In the genomic region with DNA sequence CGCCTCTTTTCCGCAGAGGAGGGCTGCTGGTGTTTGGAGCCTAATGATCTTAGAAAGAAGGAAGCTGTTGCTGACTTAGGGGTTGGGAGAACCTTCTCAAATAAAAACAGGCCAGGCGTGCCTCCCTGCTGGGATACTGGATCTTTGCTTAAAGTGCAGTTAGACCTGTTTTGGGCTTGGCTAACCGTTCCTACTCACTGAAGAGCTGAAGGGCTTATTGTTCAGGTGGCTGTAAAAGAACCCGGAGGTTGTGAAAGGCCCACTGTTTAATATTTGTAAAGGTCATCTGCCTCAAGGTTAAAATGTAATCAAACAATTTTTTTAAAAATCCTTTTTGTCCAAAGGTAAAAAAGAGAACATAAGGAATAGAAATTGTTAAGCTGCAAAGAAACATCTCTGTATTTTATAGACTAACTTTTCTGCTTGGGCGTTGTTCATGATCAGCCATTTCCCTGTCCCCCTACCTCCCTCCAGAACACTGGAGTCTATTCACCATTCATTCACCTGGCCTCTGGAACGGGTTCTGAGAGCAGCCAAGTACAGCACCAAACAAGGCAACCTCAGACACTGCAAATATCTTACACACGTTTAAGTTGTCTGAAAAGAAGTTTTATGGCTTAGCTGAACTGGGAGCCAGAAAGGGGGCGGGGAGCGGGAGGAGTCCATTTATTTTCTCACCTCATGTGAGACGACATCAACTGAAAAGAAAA, we compare ENCODE assay signal across 1 cellular context.
TF ChIP-seq lines count a peak whose summit lies in the region.

No MANE protein-coding gene starts in this region.

TF ChIP-seq in HepG2, 621 proteins besides CTCF, POLR2A, EP300 and RAD21 (continued from another document and continues in another):
- TF ChIP-seq ARID4A (CRISPR knock-in tag; IDR thresholded peaks at IDR 0.05; ENCODE audit: borderline replicate concordance) = peak; percentile 33; the same call in 1 of the 2 replicates
- TF ChIP-seq SOX6 (IDR thresholded peaks at IDR 0.05) = no peak
- TF ChIP-seq SOX6 (CRISPR knock-in tag; IDR thresholded peaks at IDR 0.05) = peak; percentile 84
- TF ChIP-seq ZEB1 (IDR thresholded peaks at IDR 0.05; ENCODE audit: insufficient replicate concordance, low read depth) = peak; percentile 71
- no peak for TF ChIP-seq SIX1 (CRISPR knock-in tag; IDR thresholded peaks at IDR 0.05; ENCODE audit: borderline replicate concordance)
- no peak for TF ChIP-seq SMAD1 (CRISPR knock-in tag; IDR thresholded peaks at IDR 0.05; ENCODE audit: borderline replicate concordance, low read depth)
- TF ChIP-seq ZBTB37 (CRISPR knock-in tag; IDR thresholded peaks at IDR 0.05) = no peak
- TF ChIP-seq, protein P1, sequence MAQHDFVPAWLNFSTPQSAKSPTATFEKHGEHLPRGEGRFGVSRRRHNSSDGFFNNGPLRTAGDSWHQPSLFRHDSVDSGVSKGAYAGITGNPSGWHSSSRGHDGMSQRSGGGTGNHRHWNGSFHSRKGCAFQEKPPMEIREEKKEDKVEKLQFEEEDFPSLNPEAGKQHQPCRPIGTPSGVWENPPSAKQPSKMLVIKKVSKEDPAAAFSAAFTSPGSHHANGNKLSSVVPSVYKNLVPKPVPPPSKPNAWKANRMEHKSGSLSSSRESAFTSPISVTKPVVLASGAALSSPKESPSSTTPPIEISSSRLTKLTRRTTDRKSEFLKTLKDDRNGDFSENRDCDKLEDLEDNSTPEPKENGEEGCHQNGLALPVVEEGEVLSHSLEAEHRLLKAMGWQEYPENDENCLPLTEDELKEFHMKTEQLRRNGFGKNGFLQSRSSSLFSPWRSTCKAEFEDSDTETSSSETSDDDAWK (CRISPR knock-in tag; IDR thresholded peaks at IDR 0.05) = no peak
- TF ChIP-seq IRF1 (CRISPR knock-in tag; IDR thresholded peaks at IDR 0.05; ENCODE audit: low read depth) = no peak
- TF ChIP-seq GATAD1 (CRISPR knock-in tag; IDR thresholded peaks at IDR 0.05) = no peak
- no peak for TF ChIP-seq ZNF382 (CRISPR knock-in tag; IDR thresholded peaks at IDR 0.05; ENCODE audit: borderline replicate concordance)
- no peak for TF ChIP-seq GLI4 (CRISPR knock-in tag; IDR thresholded peaks at IDR 0.05; ENCODE audit: borderline replicate concordance)
- TF ChIP-seq ZBTB42 (CRISPR knock-in tag; IDR thresholded peaks at IDR 0.05) = no peak
- no peak for TF ChIP-seq ZNF460 (CRISPR knock-in tag; IDR thresholded peaks at IDR 0.05; ENCODE audit: borderline replicate concordance)
- TF ChIP-seq CSRNP1 (CRISPR knock-in tag; IDR thresholded peaks at IDR 0.05) = no peak
- TF ChIP-seq ZNF207 (IDR thresholded peaks at IDR 0.05; ENCODE audit: borderline replicate concordance) = no peak
- TF ChIP-seq PPARG (CRISPR knock-in tag; conservative IDR thresholded peaks at IDR 0.05) = peak; percentile 65
- TF ChIP-seq, protein P2, sequence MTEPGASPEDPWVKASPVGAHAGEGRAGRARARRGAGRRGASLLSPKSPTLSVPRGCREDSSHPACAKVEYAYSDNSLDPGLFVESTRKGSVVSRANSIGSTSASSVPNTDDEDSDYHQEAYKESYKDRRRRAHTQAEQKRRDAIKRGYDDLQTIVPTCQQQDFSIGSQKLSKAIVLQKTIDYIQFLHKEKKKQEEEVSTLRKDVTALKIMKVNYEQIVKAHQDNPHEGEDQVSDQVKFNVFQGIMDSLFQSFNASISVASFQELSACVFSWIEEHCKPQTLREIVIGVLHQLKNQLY (CRISPR knock-in tag; IDR thresholded peaks at IDR 0.05) = no peak
- TF ChIP-seq DPF2 (CRISPR knock-in tag; IDR thresholded peaks at IDR 0.05; ENCODE audit: borderline replicate concordance, low read depth) = peak; percentile 41; the same call in 1 of the 2 replicates
- no peak for TF ChIP-seq ZNF678 (CRISPR knock-in tag; IDR thresholded peaks at IDR 0.05)
- TF ChIP-seq ZIK1 (CRISPR knock-in tag; IDR thresholded peaks at IDR 0.05; ENCODE audit: borderline replicate concordance, low read depth) = no peak
- no peak for TF ChIP-seq ZNF256 (CRISPR knock-in tag; conservative IDR thresholded peaks at IDR 0.05)
- no peak for TF ChIP-seq ZC3H13 (CRISPR knock-in tag; IDR thresholded peaks at IDR 0.05)
- no peak; the same call in 1 of the 2 replicates for TF ChIP-seq FOXJ3 (CRISPR knock-in tag; IDR thresholded peaks at IDR 0.05; ENCODE audit: borderline replicate concordance)
- TF ChIP-seq KLF15 (CRISPR knock-in tag; IDR thresholded peaks at IDR 0.05; ENCODE audit: borderline replicate concordance) = no peak
- no peak for TF ChIP-seq NR1H2 (CRISPR knock-in tag; IDR thresholded peaks at IDR 0.05; ENCODE audit: borderline replicate concordance, low read depth)
- TF ChIP-seq, protein P3, sequence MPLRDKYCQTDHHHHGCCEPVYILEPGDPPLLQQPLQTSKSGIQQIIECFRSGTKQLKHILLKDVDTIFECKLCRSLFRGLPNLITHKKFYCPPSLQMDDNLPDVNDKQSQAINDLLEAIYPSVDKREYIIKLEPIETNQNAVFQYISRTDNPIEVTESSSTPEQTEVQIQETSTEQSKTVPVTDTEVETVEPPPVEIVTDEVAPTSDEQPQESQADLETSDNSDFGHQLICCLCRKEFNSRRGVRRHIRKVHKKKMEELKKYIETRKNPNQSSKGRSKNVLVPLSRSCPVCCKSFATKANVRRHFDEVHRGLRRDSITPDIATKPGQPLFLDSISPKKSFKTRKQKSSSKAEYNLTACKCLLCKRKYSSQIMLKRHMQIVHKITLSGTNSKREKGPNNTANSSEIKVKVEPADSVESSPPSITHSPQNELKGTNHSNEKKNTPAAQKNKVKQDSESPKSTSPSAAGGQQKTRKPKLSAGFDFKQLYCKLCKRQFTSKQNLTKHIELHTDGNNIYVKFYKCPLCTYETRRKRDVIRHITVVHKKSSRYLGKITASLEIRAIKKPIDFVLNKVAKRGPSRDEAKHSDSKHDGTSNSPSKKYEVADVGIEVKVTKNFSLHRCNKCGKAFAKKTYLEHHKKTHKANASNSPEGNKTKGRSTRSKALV (CRISPR knock-in tag; IDR thresholded peaks at IDR 0.05) = no peak
- no peak for TF ChIP-seq ZNF749 (CRISPR knock-in tag; IDR thresholded peaks at IDR 0.05; ENCODE audit: borderline replicate concordance)
- no peak for TF ChIP-seq MTA1 (CRISPR knock-in tag; IDR thresholded peaks at IDR 0.05; ENCODE audit: borderline replicate concordance)
- no peak for TF ChIP-seq PTBP1 (IDR thresholded peaks at IDR 0.05; ENCODE audit: low read depth, low read length, poor library complexity, severe bottlenecking)
- TF ChIP-seq PRMT3 (CRISPR knock-in tag; IDR thresholded peaks at IDR 0.05; ENCODE audit: borderline replicate concordance, low read depth) = no peak
- no peak for TF ChIP-seq TIGD3 (CRISPR knock-in tag; IDR thresholded peaks at IDR 0.05; ENCODE audit: borderline replicate concordance)
- no peak for TF ChIP-seq FLYWCH1 (CRISPR knock-in tag; IDR thresholded peaks at IDR 0.05)
- TF ChIP-seq, protein P4, sequence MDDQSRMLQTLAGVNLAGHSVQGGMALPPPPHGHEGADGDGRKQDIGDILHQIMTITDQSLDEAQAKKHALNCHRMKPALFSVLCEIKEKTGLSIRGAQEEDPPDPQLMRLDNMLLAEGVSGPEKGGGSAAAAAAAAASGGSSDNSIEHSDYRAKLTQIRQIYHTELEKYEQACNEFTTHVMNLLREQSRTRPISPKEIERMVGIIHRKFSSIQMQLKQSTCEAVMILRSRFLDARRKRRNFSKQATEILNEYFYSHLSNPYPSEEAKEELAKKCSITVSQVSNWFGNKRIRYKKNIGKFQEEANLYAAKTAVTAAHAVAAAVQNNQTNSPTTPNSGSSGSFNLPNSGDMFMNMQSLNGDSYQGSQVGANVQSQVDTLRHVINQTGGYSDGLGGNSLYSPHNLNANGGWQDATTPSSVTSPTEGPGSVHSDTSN (CRISPR knock-in tag; IDR thresholded peaks at IDR 0.05; ENCODE audit: borderline replicate concordance) = no peak
- no peak for TF ChIP-seq KLF9 (CRISPR knock-in tag; IDR thresholded peaks at IDR 0.05; ENCODE audit: low read depth)
- no peak for TF ChIP-seq SCMH1 (CRISPR knock-in tag; IDR thresholded peaks at IDR 0.05; ENCODE audit: borderline replicate concordance)
- no peak for TF ChIP-seq ZMYM3 (CRISPR knock-in tag; IDR thresholded peaks at IDR 0.05)
- no peak for TF ChIP-seq KLF12 (CRISPR knock-in tag; IDR thresholded peaks at IDR 0.05; ENCODE audit: borderline replicate concordance)
- TF ChIP-seq ZNF253 (CRISPR knock-in tag; IDR thresholded peaks at IDR 0.05; ENCODE audit: borderline replicate concordance) = no peak
- TF ChIP-seq THAP11 (CRISPR knock-in tag; IDR thresholded peaks at IDR 0.05) = no peak
- no peak for TF ChIP-seq ELF1 (CRISPR knock-in tag; IDR thresholded peaks at IDR 0.05)
- TF ChIP-seq RFXANK (CRISPR knock-in tag; IDR thresholded peaks at IDR 0.05) = no peak
- TF ChIP-seq ZNF580 (CRISPR knock-in tag; IDR thresholded peaks at IDR 0.05; ENCODE audit: borderline replicate concordance, low read depth) = no peak
- TF ChIP-seq, protein P5, sequence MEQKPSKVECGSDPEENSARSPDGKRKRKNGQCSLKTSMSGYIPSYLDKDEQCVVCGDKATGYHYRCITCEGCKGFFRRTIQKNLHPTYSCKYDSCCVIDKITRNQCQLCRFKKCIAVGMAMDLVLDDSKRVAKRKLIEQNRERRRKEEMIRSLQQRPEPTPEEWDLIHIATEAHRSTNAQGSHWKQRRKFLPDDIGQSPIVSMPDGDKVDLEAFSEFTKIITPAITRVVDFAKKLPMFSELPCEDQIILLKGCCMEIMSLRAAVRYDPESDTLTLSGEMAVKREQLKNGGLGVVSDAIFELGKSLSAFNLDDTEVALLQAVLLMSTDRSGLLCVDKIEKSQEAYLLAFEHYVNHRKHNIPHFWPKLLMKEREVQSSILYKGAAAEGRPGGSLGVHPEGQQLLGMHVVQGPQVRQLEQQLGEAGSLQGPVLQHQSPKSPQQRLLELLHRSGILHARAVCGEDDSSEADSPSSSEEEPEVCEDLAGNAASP (CRISPR knock-in tag; IDR thresholded peaks at IDR 0.05; ENCODE audit: borderline replicate concordance) = no peak
- no peak for TF ChIP-seq HDAC2 (CRISPR knock-in tag; IDR thresholded peaks at IDR 0.05)
